9 cellular contexts compared by ENCODE assay signal in the genomic region with DNA sequence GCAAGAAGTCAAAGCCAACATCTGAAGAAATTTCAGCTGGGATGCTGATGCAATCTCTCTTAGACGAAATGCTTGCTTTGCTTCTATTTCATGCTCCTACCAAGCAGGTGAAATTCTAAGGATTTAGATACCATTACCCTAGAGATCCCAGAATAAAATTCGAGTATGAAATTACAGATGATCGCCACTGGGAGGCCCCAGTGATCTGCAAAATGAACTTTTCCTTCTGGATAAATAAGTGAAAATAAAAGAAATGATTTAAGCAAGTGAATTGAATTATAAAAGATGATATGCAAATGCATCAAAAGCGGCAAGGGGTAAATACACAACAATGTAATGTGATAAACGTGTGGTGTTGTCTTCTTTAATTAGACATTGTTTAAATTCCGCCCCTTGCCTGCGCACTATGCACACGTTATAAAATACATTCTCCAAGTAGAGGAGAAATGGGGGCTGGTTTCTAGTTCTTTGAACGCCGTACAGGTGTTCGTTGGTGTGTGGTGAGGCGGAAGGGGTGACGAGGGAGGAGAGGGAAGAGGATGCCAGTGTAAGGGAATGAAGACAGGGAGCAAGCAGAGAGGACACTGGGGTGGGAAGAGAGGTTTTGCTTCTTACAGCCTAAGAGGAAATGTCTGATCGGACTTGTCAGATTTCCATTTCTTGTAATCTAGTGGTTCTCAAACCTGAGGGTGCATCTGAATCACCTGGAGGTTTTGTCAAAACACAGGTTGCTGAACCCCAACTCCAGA. TPM values are rescaled to one million over a fixed set of nuclear protein-coding genes. Genes with fewer than 3 reads are reported as not detected.
A peak's percentile ranks its signal among the peaks of the same experiment; 100 is the strongest.
DNase-seq lines count a peak whose midpoint lies in the region; ATAC-seq and TF ChIP-seq lines count a peak whose summit lies in the region.
"Had no signal": no experiment of that assay in that cellular context is flagged by ENCODE, and none has a peak within 500 bp of the region (broad histone marks: within the 10 kb centered on the region; RNA-seq: fewer than 3 reads in every experiment).

No MANE protein-coding gene starts in this region.

- peak; percentile 33; the same call in 1 of the 2 replicates for TF ChIP-seq CTCF in KMS-11 (conservative IDR thresholded peaks at IDR 0.05; ENCODE audit: low read depth, low read length)
- TF ChIP-seq CTCF in mammary epithelial cell (conservative IDR thresholded peaks at IDR 0.05 in 1 of 2, IDR thresholded peaks at IDR 0.05 in 1 of 2; ENCODE audit: extremely low read depth in 1 of 2, insufficient read depth in 1 of 2, low read depth in 1 of 2, low read length in 2 of 2), result peak; percentile 36 to 59
- peak; percentile 60 for TF ChIP-seq CTCF in nephron progenitor cell (IDR thresholded peaks at IDR 0.05)

- H3K4me3 Mint-ChIP-seq in nephron progenitor cell, result no peak overlapping the region

- CTCF ChIA-PET in mammary epithelial cell (lab: Charles Lee; ENCODE audit: low non-redundant PET), result no interaction called here

- no peak overlapping the region for H3K27ac Mint-ChIP-seq in nephron progenitor cell

- H3K4me3 ChIP-seq in KMS-11 (IDR thresholded peaks at IDR 0.05; ENCODE audit: insufficient read depth, low read depth, low read length), result no peak overlapping the region
- H3K4me3 ChIP-seq in mammary epithelial cell (replicated peaks in 1 of 3; ENCODE audit: insufficient read depth in 1 of 3, low read depth in 2 of 3, low read length in 3 of 3), result no peak overlapping the region

- H2AFZ ChIP-seq in KMS-11 (ENCODE audit: low read depth) (no peak overlapping the region), mammary epithelial cell (ENCODE audit: low read depth, low read length) (peak overlapping the region; percentile 50)

- no peak overlapping the region for H3K27ac ChIP-seq in KMS-11
- peak overlapping the region; percentile 45 for H3K27ac ChIP-seq in mammary epithelial cell (ENCODE audit: insufficient read depth, low read depth, low read length)

- dilution Hi-C loops in mammary epithelial cell (cut with HindIII; ENCODE audit: low sequenced_read_pairs), result no loop called here

- WGBS in mammary epithelial cell (ENCODE audit: low coverage, missing lambda C conversion rate), result 47% methylated on average over 14 of the region's 14 CpGs

- H3K4me2 ChIP-seq in KMS-11, result no peak overlapping the region
- peak overlapping the region; percentile 23 for H3K4me2 ChIP-seq in mammary epithelial cell (ENCODE audit: insufficient read depth, low read depth, low read length)

- peaks cover 21% of the 10 kb centered on the region for H3K4me1 Mint-ChIP-seq in nephron progenitor cell

- in situ Hi-C loops in mammary epithelial cell (cut with MboI; ENCODE audit: low sequenced_read_pairs in 2 of 2), result loop anchor here (25.0 kb wide), 1 partner anchor 233 kb away; no protein-coding TSS in a partner anchor

- no peaks in the 10 kb centered on the region for H4K20me1 ChIP-seq in KMS-11 (ENCODE audit: insufficient read depth)
- no peaks in the 10 kb centered on the region for H4K20me1 ChIP-seq in mammary epithelial cell (ENCODE audit: insufficient read depth, low read length)

- H3K36me3 ChIP-seq in KMS-11 (ENCODE audit: insufficient read depth) (no peaks in the 10 kb centered on the region), mammary epithelial cell (ENCODE audit: insufficient read depth, low read length) (no peaks in the 10 kb centered on the region)

- no peaks in the 10 kb centered on the region for H3K4me1 ChIP-seq in KMS-11 (ENCODE audit: low read depth, poor library complexity, severe bottlenecking)
- peaks cover 63% of the 10 kb centered on the region for H3K4me1 ChIP-seq in mammary epithelial cell (ENCODE audit: insufficient read depth, low read length)

- H3K79me2 ChIP-seq in KMS-11 (ENCODE audit: insufficient read depth, low read depth) (no peaks in the 10 kb centered on the region), mammary epithelial cell (ENCODE audit: insufficient read depth, low read length) (no peaks in the 10 kb centered on the region)

- H3K9me3 ChIP-seq in mammary epithelial cell (replicated peaks; ENCODE audit: insufficient read depth, low read length), result no peaks in the 10 kb centered on the region

- no peaks in the 10 kb centered on the region for H3K27me3 Mint-ChIP-seq in nephron progenitor cell (ENCODE audit: low read depth, poor library complexity)

- intact Hi-C loops in mammary epithelial cell (cut with micrococcal nuclease), result loop anchor here (1.0 to 5.0 kb wide), 4 partner anchors 164 to 1413 kb away; no protein-coding TSS in a partner anchor

- ATAC-seq in HG03045 (IDR thresholded peaks at IDR 0.05; ENCODE audit: unreplicated experiment), result no peak
- ATAC-seq in HG03196 (IDR thresholded peaks at IDR 0.05; ENCODE audit: unreplicated experiment), result no peak

- H3K27me3 ChIP-seq in KMS-11 (ENCODE audit: insufficient read depth, low read depth), result no peaks in the 10 kb centered on the region
- H3K27me3 ChIP-seq in mammary epithelial cell (ENCODE audit: insufficient read depth, low read length), result no peaks in the 10 kb centered on the region

- no peaks in the 10 kb centered on the region for H3K36me3 Mint-ChIP-seq in nephron progenitor cell (ENCODE audit: low read depth)

- H3K9me3 Mint-ChIP-seq in nephron progenitor cell, result no peaks in the 10 kb centered on the region

- peak; percentile 42 for DNase-seq in ELR (ENCODE audit: low read depth)
- peak; percentile 29 for DNase-seq in mammary epithelial cell
- DNase-seq in nephron progenitor cell, result no peak
- no peak for DNase-seq in activated T-cell treated with anti-CD3 and anti-CD28 coated beads, Interleukin-2, amount 50 U/mL, for 1 hour
- DNase-seq in NCI-H1436 (lab: John Stamatoyannopoulos, UW), result no peak
- DNase-seq: activated CD4-positive, alpha-beta T cell treated with anti-CD3 and anti-CD28 coated beads, Interleukin-2, amount 50 U/mL, for 4 hours had no signal

- H3K9ac ChIP-seq in KMS-11 (no peak overlapping the region), mammary epithelial cell (ENCODE audit: insufficient read depth, low read length) (no peak overlapping the region)

- TSS peak; percentile 37 for BruUV-seq in mammary epithelial cell (replicated peaks; lab: Mats Ljungman, UMichigan)

RNA-seq across cellular contexts. Expression of a gene that starts 58.0 kb away (rescaled TPM):
- 10 to 100 TPM; 56.3 to 59.1 TPM for total RNA-seq in mammary epithelial cell
- 20.8 TPM for polyA plus RNA-seq in mammary epithelial cell
- 60.3 TPM for polyA minus RNA-seq in mammary epithelial cell

Comparison
In these comparisons a context has a peak if more than half of its experiments do, and no peak if none do; other contexts are left out.
1. DNase-seq: peak in ELR (single experiment) and mammary epithelial cell (single experiment); none in nephron progenitor cell (single experiment), activated T-cell treated with anti-CD3 and anti-CD28 coated beads, Interleukin-2, amount 50 U/mL, for 1 hour (single experiment) and NCI-H1436 (single experiment).
2. Peak in every context shown above with its lines, with median percentiles within 50 percentile points of each other: CTCF ChIP-seq.